20 cellular contexts compared by ENCODE assay signal in genomic region chr12:104274811-104275210, GRCh38.
"Had no signal": no experiment of that assay in that cellular context is flagged by ENCODE, and none has a peak within 500 bp of the region (broad histone marks: within the 10 kb centered on the region; RNA-seq: fewer than 3 reads in every experiment).

No MANE protein-coding gene starts in this region.

- H3K4me2 ChIP-seq: SK-N-SH had no signal

- H3K9ac ChIP-seq: SK-N-SH had no signal

- H3K9me3 ChIP-seq: MG63, SK-N-SH had no signal

- H3K4me3 ChIP-seq: MG63 had no signal

- ATAC-seq: HepG2 had no signal

- H3K27ac ChIP-seq: RWPE1 had no signal

- DNase-seq: Karpas-422, KG1, MG63, NCI-H1092, NCI-H1105 treated with DMSO at 0.1 percent for 48 hours, NCI-H1417 treated with DMSO at 0.1 percent for 48 hours, NCI-H146, NCI-H1694 treated with DMSO at 0.1 percent for 48 hours, NCI-H1930, NCI-H2081, NCI-H2107, NCI-H2227 treated with DMSO at 0.1 percent for 48 hours, NCI-H524 treated with DMSO at 0.1 percent for 48 hours, NCI-H69, NCI-H774, SHP77, SK-N-SH, SW 1271 had no signal

- H3K27me3 ChIP-seq: MG63 had no signal
